32 cellular contexts compared by ENCODE assay signal in the genomic region with DNA sequence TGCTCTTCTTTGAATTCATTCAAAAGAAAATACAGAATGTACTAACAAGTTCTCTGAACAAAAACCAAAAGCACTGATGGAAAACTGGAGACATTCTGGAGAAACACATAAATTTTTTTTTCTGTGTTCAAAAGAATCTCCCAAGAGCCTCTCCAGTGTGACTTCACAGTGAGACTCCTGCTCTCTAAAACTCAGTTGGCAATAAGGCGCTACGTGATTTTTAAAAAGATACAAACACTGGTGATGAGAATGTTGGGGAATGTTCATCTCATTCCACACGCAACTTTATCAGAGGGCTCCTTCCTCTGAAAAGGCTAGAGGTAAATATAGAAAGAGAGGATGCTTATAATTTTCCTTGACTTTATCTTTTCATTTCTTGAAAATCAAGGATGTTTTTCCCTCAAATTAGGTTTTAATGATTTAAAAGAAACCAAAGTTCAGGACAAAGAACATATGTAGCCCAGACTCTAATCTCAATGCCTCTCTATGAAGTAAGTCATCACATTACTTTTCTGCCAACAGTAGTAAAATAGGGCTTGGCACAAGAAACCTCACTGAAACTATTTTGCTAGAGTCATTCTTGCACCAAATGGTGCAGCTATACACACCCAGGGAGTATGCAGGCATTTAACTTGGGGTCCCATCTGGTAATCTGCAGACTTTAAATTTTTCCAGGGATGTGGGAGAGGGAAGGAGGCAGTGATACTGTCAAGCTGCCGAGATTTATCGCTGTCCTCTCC.
"Had no signal": no experiment of that assay in that cellular context is flagged by ENCODE, and none has a peak within 500 bp of the region (broad histone marks: within the 10 kb centered on the region; RNA-seq: fewer than 3 reads in every experiment).

No MANE protein-coding gene starts in this region.

- H3K27me3 ChIP-seq: brain microvascular endothelial cell, SJCRH30 had no signal

- H3K4me1 Mint-ChIP-seq: activated CD4-positive, alpha-beta T cell treated with anti-CD3 and anti-CD28 coated beads for 36 hours; activated CD4-positive, alpha-beta T cell treated with anti-CD3 and anti-CD28 coated beads, Interleukin-2, amount 10 ng/mL, durations not matched to agents 7 days and 5 days; activated naive CD4-positive, alpha-beta T cell treated with anti-CD3 and anti-CD28 coated beads, Interleukin-2, amount 10 ng/mL, durations not matched to agents 7 days and 5 days; activated naive CD8-positive, alpha-beta T cell treated with anti-CD3 and anti-CD28 coated beads, Interleukin-2, amount 50 U/mL, for 24 hours; WTC11 had no signal

- H3K36me3 Mint-ChIP-seq: activated naive CD4-positive, alpha-beta T cell treated with anti-CD3 and anti-CD28 coated beads, Interleukin-2, amount 10 ng/mL, durations not matched to agents 7 days and 5 days; WTC11 had no signal

- H3K36me3 ChIP-seq: brain microvascular endothelial cell, SJCRH30 had no signal

- ATAC-seq: activated CD4-positive, alpha-beta T cell treated with anti-CD3 and anti-CD28 coated beads for 36 hours; activated CD4-positive, CD25-positive, alpha-beta regulatory T cell treated with anti-CD3 and anti-CD28 coated beads, Interleukin-2, amount 50 U/mL, for 24 hours; activated CD8-positive, alpha-beta T cell treated with anti-CD3 and anti-CD28 coated beads, Interleukin-2, amount 10 ng/mL, durations not matched to agents 7 days and 5 days; activated naive CD8-positive, alpha-beta T cell treated with anti-CD3 and anti-CD28 coated beads, Interleukin-2, amount 50 U/mL, for 24 hours; activated T-cell treated with anti-CD3 and anti-CD28 coated beads, Interleukin-2, amount 50 U/mL, for 4 hours; Panc1; WTC11 had no signal

- H3K4me3 Mint-ChIP-seq: activated CD4-positive, alpha-beta T cell treated with anti-CD3 and anti-CD28 coated beads for 36 hours; activated CD4-positive, alpha-beta T cell treated with anti-CD3 and anti-CD28 coated beads, Interleukin-2, amount 10 ng/mL, durations not matched to agents 7 days and 5 days; activated CD8-positive, alpha-beta T cell treated with anti-CD3 and anti-CD28 coated beads, Interleukin-2, amount 10 ng/mL, durations not matched to agents 7 days and 5 days; activated naive CD4-positive, alpha-beta T cell treated with anti-CD3 and anti-CD28 coated beads, Interleukin-2, amount 10 ng/mL, durations not matched to agents 7 days and 5 days; activated naive CD8-positive, alpha-beta T cell; activated naive CD8-positive, alpha-beta T cell treated with anti-CD3 and anti-CD28 coated beads, Interleukin-2, amount 50 U/mL, for 24 hours; activated T-cell treated with anti-CD3 and anti-CD28 coated beads, Interleukin-2, amount 50 U/mL, for 4 hours; activated T-helper 1 cell treated with anti-CD3 and anti-CD28 coated beads, Interleukin-12 subunit alpha, Interleukin-12 subunit beta, Interleukin-2, Interleukin-4 antibody, amounts not matched to agents 30 ng/mL and 10 ng/mL and 1 ng/mL, durations not matched to agents 14 hours and 24 hours and 36 hours; T-helper 2 cell treated with Interferon-gamma antibody and Interleukin-4, amounts not matched to agents 5 μg/mL and 100 μg/mL, for 36 hours; WTC11 had no signal

- H3K9me3 ChIP-seq: SJCRH30 had no signal

- H3K4me3 ChIP-seq: SJCRH30, SK-N-MC had no signal

- H3K27ac ChIP-seq: brain microvascular endothelial cell, SJCRH30, SK-N-MC had no signal

- H3K27ac Mint-ChIP-seq: activated CD4-positive, alpha-beta T cell treated with anti-CD3 and anti-CD28 coated beads for 36 hours; activated CD4-positive, alpha-beta T cell treated with anti-CD3 and anti-CD28 coated beads, Interleukin-2, amount 10 ng/mL, durations not matched to agents 7 days and 5 days; activated CD8-positive, alpha-beta T cell treated with anti-CD3 and anti-CD28 coated beads, Interleukin-2, amount 10 ng/mL, durations not matched to agents 7 days and 5 days; activated naive CD4-positive, alpha-beta T cell treated with anti-CD3 and anti-CD28 coated beads, Interleukin-2, amount 10 ng/mL, durations not matched to agents 7 days and 5 days; activated naive CD8-positive, alpha-beta T cell; activated naive CD8-positive, alpha-beta T cell treated with anti-CD3 and anti-CD28 coated beads, Interleukin-2, amount 50 U/mL, for 24 hours; activated T-helper 1 cell treated with anti-CD3 and anti-CD28 coated beads, Interleukin-12 subunit alpha, Interleukin-12 subunit beta, Interleukin-2, Interleukin-4 antibody, amounts not matched to agents 30 ng/mL and 10 ng/mL and 1 ng/mL, durations not matched to agents 14 hours and 24 hours and 36 hours; T-helper 2 cell treated with Interferon-gamma antibody and Interleukin-4, amounts not matched to agents 5 μg/mL and 100 μg/mL, for 36 hours; WTC11 had no signal

- H3K4me1 ChIP-seq: SJCRH30 had no signal

- DNase-seq: activated CD4-positive, alpha-beta T cell treated with anti-CD3 and anti-CD28 coated beads for 36 hours; activated CD4-positive, alpha-beta T cell treated with anti-CD3 and anti-CD28 coated beads, Interleukin-2, amount 10 ng/mL, durations not matched to agents 7 days and 5 days; activated CD4-positive, alpha-beta T cell treated with anti-CD3 and anti-CD28 coated beads, Interleukin-2, amount 50 U/mL, for 48 hours; activated CD8-positive, alpha-beta T cell treated with anti-CD3 and anti-CD28 coated beads, Interleukin-2, amount 10 ng/mL, durations not matched to agents 7 days and 5 days; activated gamma-delta T cell treated with Interleukin-2 at 50 U/mL for 16 hours; activated naive CD4-positive, alpha-beta T cell treated with anti-CD3 and anti-CD28 coated beads, Interleukin-2, amount 10 ng/mL, durations not matched to agents 7 days and 5 days; activated naive CD8-positive, alpha-beta T cell treated with anti-CD3 and anti-CD28 coated beads, Interleukin-2, amount 50 U/mL, for 24 hours; activated T-cell treated with anti-CD3 and anti-CD28 coated beads for 4 hours; activated T-cell treated with anti-CD3 and anti-CD28 coated beads, Interleukin-2, amount 50 U/mL, for 4 hours; amniotic stem cell; aorta; central memory CD4-positive, alpha-beta T cell; NCI-H1048; NCI-H1105 treated with DMSO at 0.1 percent for 48 hours; NCI-H1436; NCI-H1694; NCI-H1930; NCI-H2081 treated with DMSO at 0.1 percent for 48 hours; NCI-H226; NCI-H446 treated with DMSO at 0.1 percent for 48 hours; NCI-H524; NCI-H69; SHP77; SJCRH30 had no signal

- H3K9me3 Mint-ChIP-seq: activated naive CD8-positive, alpha-beta T cell treated with anti-CD3 and anti-CD28 coated beads, Interleukin-2, amount 50 U/mL, for 24 hours; activated T-cell treated with anti-CD3 and anti-CD28 coated beads, Interleukin-2, amount 50 U/mL, for 4 hours had no signal
